12 cellular contexts compared by ENCODE assay signal in the genomic region with DNA sequence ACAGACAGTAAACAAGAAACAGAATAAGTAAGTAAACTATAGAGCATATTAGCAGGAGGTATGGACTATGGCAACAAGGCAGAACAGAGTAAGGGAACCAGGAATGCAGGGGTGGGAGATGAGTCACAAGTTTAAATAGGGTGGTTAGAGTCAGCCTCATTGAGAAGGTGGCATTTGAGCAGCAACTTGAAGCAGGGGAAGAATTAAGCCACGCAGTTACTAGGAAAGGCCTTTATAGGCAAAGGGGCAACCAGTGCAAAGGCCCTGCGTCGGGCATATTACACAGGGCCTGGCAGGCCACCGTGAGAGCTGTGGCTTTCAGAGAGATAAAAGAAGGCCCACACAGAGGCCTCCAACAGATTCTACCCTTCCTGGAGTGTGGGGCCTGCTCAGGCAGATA.
DNase-seq lines count a peak whose midpoint lies in the region; ATAC-seq and TF ChIP-seq lines count a peak whose summit lies in the region.
"Had no signal": no experiment of that assay in that cellular context is flagged by ENCODE, and none has a peak within 500 bp of the region (broad histone marks: within the 10 kb centered on the region; RNA-seq: fewer than 3 reads in every experiment).

No MANE protein-coding gene starts in this region.

- no peaks in the 10 kb centered on the region for H3K27me3 Mint-ChIP-seq in activated CD4-positive, alpha-beta T cell treated with anti-CD3 and anti-CD28 coated beads, Interleukin-2, amount 10 ng/mL, durations not matched to agents 7 days and 5 days

- ATAC-seq in stimulated activated effector memory CD8-positive, alpha-beta T cell treated with anti-CD3 and anti-CD28 coated beads, Interleukin-12 subunit alpha, Interleukin-12 subunit beta, amount 100 ng/mL, for 72 hours, result peak; percentile 69
- no peak for ATAC-seq in GM19324 (IDR thresholded peaks at IDR 0.05; ENCODE audit: low FRiP score, unreplicated experiment)
- ATAC-seq: pancreas had no signal

- H2AFZ ChIP-seq in fibroblast of lung (ENCODE audit: low read length), result no peak overlapping the region

- H3K9me3 Mint-ChIP-seq in activated CD4-positive, alpha-beta T cell treated with anti-CD3 and anti-CD28 coated beads, Interleukin-2, amount 10 ng/mL, durations not matched to agents 7 days and 5 days, result no peaks in the 10 kb centered on the region
- no peaks in the 10 kb centered on the region for H3K9me3 Mint-ChIP-seq in stimulated activated effector memory CD8-positive, alpha-beta T cell treated with anti-CD3 and anti-CD28 coated beads, Interleukin-12 subunit alpha, Interleukin-12 subunit beta, amount 100 ng/mL, for 72 hours

- CTCF ChIA-PET in activated CD4-positive, alpha-beta T cell treated with anti-CD3 and anti-CD28 coated beads, Interleukin-2, amount 10 ng/mL, durations not matched to agents 7 days and 5 days (lab: Charles Lee), result interaction anchor here (1.1 to 4.0 kb wide), 2 partner anchors 11 to 190 kb away, joined by 3 to 34 read pairs; no protein-coding TSS in a partner anchor

- H3K9me3 ChIP-seq in fibroblast of lung (ENCODE audit: control insufficient read depth, insufficient read depth, low read depth, low read length), result no peaks in the 10 kb centered on the region
- H3K9me3 ChIP-seq: pancreas had no signal

- H3K9ac ChIP-seq in fibroblast of lung (ENCODE audit: insufficient read depth, low read length), result no peak overlapping the region

- peaks cover 98% of the 10 kb centered on the region for H3K4me1 Mint-ChIP-seq in activated CD4-positive, alpha-beta T cell treated with anti-CD3 and anti-CD28 coated beads, Interleukin-2, amount 10 ng/mL, durations not matched to agents 7 days and 5 days
- H3K4me1 Mint-ChIP-seq in stimulated activated effector memory CD8-positive, alpha-beta T cell treated with anti-CD3 and anti-CD28 coated beads, Interleukin-12 subunit alpha, Interleukin-12 subunit beta, amount 100 ng/mL, for 72 hours, result peaks cover 96% of the 10 kb centered on the region

- no peaks in the 10 kb centered on the region for H4K20me1 ChIP-seq in fibroblast of lung (ENCODE audit: control insufficient read depth, extremely low read depth, insufficient read depth, low read length)

- no peak for DNase-seq in activated CD4-positive, alpha-beta T cell treated with anti-CD3 and anti-CD28 coated beads, Interleukin-2, amount 10 ng/mL, durations not matched to agents 7 days and 5 days
- no peak for DNase-seq in activated CD4-positive, alpha-beta T cell treated with anti-CD3 and anti-CD28 coated beads, Interleukin-2, amount 50 U/mL, for 4 hours
- DNase-seq in T1000 (lab: John Stamatoyannopoulos, UW), result peak; percentile 10
- peak; percentile 56 to 88 for DNase-seq in fibroblast of lung (ENCODE audit: low read depth in 2 of 2)
- DNase-seq in stimulated activated effector memory CD8-positive, alpha-beta T cell treated with anti-CD3 and anti-CD28 coated beads, Interleukin-12 subunit alpha, Interleukin-12 subunit beta, amount 100 ng/mL, for 72 hours (ENCODE audit: low spot score in 2 of 2), result no peak
- DNase-seq in epidermal melanocyte (ENCODE audit: insufficient read length, low spot score), result no peak
- DNase-seq in NK-92 (lab: John Stamatoyannopoulos, UW; ENCODE audit: unreplicated experiment), result no peak
- DNase-seq: aorta; KBM-7; stimulated activated naive CD4-positive, alpha-beta T cell treated with Interleukin-2 at 50 U/mL for 16 hours had no signal

- POLR2A ChIA-PET in activated CD4-positive, alpha-beta T cell treated with anti-CD3 and anti-CD28 coated beads, Interleukin-2, amount 10 ng/mL, durations not matched to agents 7 days and 5 days (lab: Charles Lee), result no interaction called here

- H3K36me3 Mint-ChIP-seq in activated CD4-positive, alpha-beta T cell treated with anti-CD3 and anti-CD28 coated beads, Interleukin-2, amount 10 ng/mL, durations not matched to agents 7 days and 5 days (ENCODE audit: low read depth), result peaks cover 4% of the 10 kb centered on the region
- no peaks in the 10 kb centered on the region for H3K36me3 Mint-ChIP-seq in stimulated activated effector memory CD8-positive, alpha-beta T cell treated with anti-CD3 and anti-CD28 coated beads, Interleukin-12 subunit alpha, Interleukin-12 subunit beta, amount 100 ng/mL, for 72 hours

- H3K27ac Mint-ChIP-seq in activated CD4-positive, alpha-beta T cell treated with anti-CD3 and anti-CD28 coated beads, Interleukin-2, amount 10 ng/mL, durations not matched to agents 7 days and 5 days, result peak overlapping the region; percentile 43
- peak overlapping the region; percentile 5 for H3K27ac Mint-ChIP-seq in stimulated activated effector memory CD8-positive, alpha-beta T cell treated with anti-CD3 and anti-CD28 coated beads, Interleukin-12 subunit alpha, Interleukin-12 subunit beta, amount 100 ng/mL, for 72 hours

- no peak overlapping the region for H3K27ac ChIP-seq in fibroblast of lung (ENCODE audit: insufficient read depth, low read length)
- H3K27ac ChIP-seq: pancreas had no signal

- no peaks in the 10 kb centered on the region for H3K27me3 ChIP-seq in fibroblast of lung (ENCODE audit: control insufficient read depth, insufficient read depth, low read length)
- H3K27me3 ChIP-seq: pancreas had no signal

- no peak overlapping the region for H3K4me2 ChIP-seq in fibroblast of lung (ENCODE audit: extremely low read depth, insufficient read depth, low read length)

- no peak overlapping the region for H3K4me3 ChIP-seq in fibroblast of lung (replicated peaks in 1 of 4; ENCODE audit: control extremely low read depth in 1 of 4, insufficient read depth in 1 of 4, low read depth in 3 of 4, low read length in 4 of 4)
- H3K4me3 ChIP-seq: pancreas had no signal

- no peaks in the 10 kb centered on the region for H3K79me2 ChIP-seq in fibroblast of lung (ENCODE audit: control insufficient read depth, insufficient read depth, low read length)

- H3K4me1 ChIP-seq in fibroblast of lung (ENCODE audit: control insufficient read depth, extremely low read depth, insufficient read depth, low read length), result peaks cover 2% of the 10 kb centered on the region

- no peaks in the 10 kb centered on the region for H3K36me3 ChIP-seq in fibroblast of lung (ENCODE audit: control insufficient read depth, insufficient read depth, low read length)
- H3K36me3 ChIP-seq: pancreas had no signal

- no peak for TF ChIP-seq CTCF in fibroblast of lung (conservative IDR thresholded peaks at IDR 0.05 in 1 of 2, IDR thresholded peaks at IDR 0.05 in 1 of 2; ENCODE audit: low read depth in 1 of 2, low read length in 2 of 2)

- H3K4me3 Mint-ChIP-seq in activated CD4-positive, alpha-beta T cell treated with anti-CD3 and anti-CD28 coated beads, Interleukin-2, amount 10 ng/mL, durations not matched to agents 7 days and 5 days, result no peak overlapping the region
- H3K4me3 Mint-ChIP-seq in stimulated activated effector memory CD8-positive, alpha-beta T cell treated with anti-CD3 and anti-CD28 coated beads, Interleukin-12 subunit alpha, Interleukin-12 subunit beta, amount 100 ng/mL, for 72 hours, result peak overlapping the region; percentile 0

Comparison
In these comparisons a context has a peak if more than half of its experiments do, and no peak if none do; other contexts are left out.
1. DNase-seq: peak in T1000 (single experiment) and fibroblast of lung (2 of 2); none in activated CD4-positive, alpha-beta T cell treated with anti-CD3 and anti-CD28 coated beads, Interleukin-2, amount 10 ng/mL, durations not matched to agents 7 days and 5 days (single experiment), activated CD4-positive, alpha-beta T cell treated with anti-CD3 and anti-CD28 coated beads, Interleukin-2, amount 50 U/mL, for 4 hours (0 of 2), stimulated activated effector memory CD8-positive, alpha-beta T cell treated with anti-CD3 and anti-CD28 coated beads, Interleukin-12 subunit alpha, Interleukin-12 subunit beta, amount 100 ng/mL, for 72 hours (0 of 2), epidermal melanocyte (single experiment) and NK-92 (single experiment).